Comparison of ENCODE assay signal across 1 cellular context in genomic region chr3:52480768-52481715, GRCh38.
TF ChIP-seq lines count a peak whose summit lies in the region.

No MANE protein-coding gene starts in this region.

TF ChIP-seq in GM12878, 131 proteins besides CTCF, POLR2A, EP300 and RAD21:
- TF ChIP-seq CREB1 (IDR thresholded peaks at IDR 0.05; ENCODE audit: low read depth) (no peak), NR2C2 (IDR thresholded peaks at IDR 0.05; ENCODE audit: borderline replicate concordance, control insufficient read depth, insufficient read length, low read depth) (no peak), BMI1 (IDR thresholded peaks at IDR 0.05; ENCODE audit: borderline replicate concordance) (no peak), JUNB (IDR thresholded peaks at IDR 0.05) (no peak), TBL1XR1 (IDR thresholded peaks at IDR 0.05; ENCODE audit: low read depth, low read length) (no peak), SPI1 (IDR thresholded peaks at IDR 0.05; ENCODE audit: borderline replicate concordance, insufficient read depth, low read depth, low read length) (no peak), KDM1A (IDR thresholded peaks at IDR 0.05; ENCODE audit: borderline replicate concordance) (no peak), PAX8 (IDR thresholded peaks at IDR 0.05) (no peak), MXI1 (IDR thresholded peaks at IDR 0.05; ENCODE audit: low read depth, low read length) (no peak)
